ENCODE assay signal across 1 cellular context in genomic region chr3:29283739-29284138, GRCh38.
A peak's percentile ranks its signal among the peaks of the same experiment; 100 is the strongest.
TF ChIP-seq lines count a peak whose summit lies in the region.

No MANE protein-coding gene starts in this region.

TF ChIP-seq in GM12878, 131 proteins besides CTCF, POLR2A, EP300 and RAD21 (continued from another document):
- TF ChIP-seq ZNF687 (IDR thresholded peaks at IDR 0.05) (0 out of 2 replicates have a peak, but pooled peaks have one; percentile 15), SPI1 (IDR thresholded peaks at IDR 0.05; ENCODE audit: borderline replicate concordance, insufficient read depth, low read depth, low read length) (0 out of 2 replicates have a peak, but pooled peaks have one; percentile 14), RUNX3 (IDR thresholded peaks at IDR 0.05; ENCODE audit: low read length) (peak; percentile 31; the same call in 1 of the 2 replicates), IKZF1 (conservative IDR thresholded peaks at IDR 0.05) (peak; percentile 22; the same call in 1 of the 2 replicates), ZZZ3 (IDR thresholded peaks at IDR 0.05; ENCODE audit: control insufficient read depth, insufficient read length, low read depth) (no peak), USF2 (IDR thresholded peaks at IDR 0.05; ENCODE audit: borderline replicate concordance, low read depth, low read length) (no peak), IKZF2 (IDR thresholded peaks at IDR 0.05) (peak in 1 of 2 experiments; percentile 22; a peak in 2 of 4 replicates)
